In genomic region chr20:62832951-62833391, GRCh38 we compare ENCODE assay signal across 8 cellular contexts. TPM values are rescaled to one million over a fixed set of nuclear protein-coding genes. Genes with fewer than 3 reads are reported as not detected.
DNase-seq lines count a peak whose midpoint lies in the region; ATAC-seq and TF ChIP-seq lines count a peak whose summit lies in the region.

No MANE protein-coding gene starts in this region.

- peaks cover 9% of the 10 kb centered on the region for H3K4me1 Mint-ChIP-seq in activated CD8-positive, alpha-beta memory T cell treated with anti-CD3 and anti-CD28 coated beads, Interleukin-2, amount 10 ng/mL, durations not matched to agents 7 days and 5 days
- peaks cover 2% of the 10 kb centered on the region for H3K4me1 Mint-ChIP-seq in activated T-cell treated with anti-CD3 and anti-CD28 coated beads, Interleukin-2, amount 50 U/mL, for 24 hours (ENCODE audit: low read depth)

- ATAC-seq in activated CD8-positive, alpha-beta memory T cell treated with anti-CD3 and anti-CD28 coated beads, Interleukin-2, amount 10 ng/mL, durations not matched to agents 7 days and 5 days, result no peak
- ATAC-seq in HG03442 (IDR thresholded peaks at IDR 0.05; ENCODE audit: unreplicated experiment), result no peak

- no peak overlapping the region for H3K27ac Mint-ChIP-seq in activated CD8-positive, alpha-beta memory T cell treated with anti-CD3 and anti-CD28 coated beads, Interleukin-2, amount 10 ng/mL, durations not matched to agents 7 days and 5 days
- no peak overlapping the region for H3K27ac Mint-ChIP-seq in activated T-cell treated with anti-CD3 and anti-CD28 coated beads, Interleukin-2, amount 50 U/mL, for 24 hours

- no peaks in the 10 kb centered on the region for H3K36me3 Mint-ChIP-seq in activated CD8-positive, alpha-beta memory T cell treated with anti-CD3 and anti-CD28 coated beads, Interleukin-2, amount 10 ng/mL, durations not matched to agents 7 days and 5 days
- no peaks in the 10 kb centered on the region for H3K36me3 Mint-ChIP-seq in activated T-cell treated with anti-CD3 and anti-CD28 coated beads, Interleukin-2, amount 50 U/mL, for 24 hours (ENCODE audit: low read depth)

- H3K4me1 ChIP-seq in duodenal mucosa (ENCODE audit: control insufficient read depth in 1 of 2, insufficient read depth in 2 of 2, low read length in 2 of 2) (peaks cover 22 to 27% of the 10 kb centered on the region in 2 donors), transverse colon (peaks cover 20 to 35% (median 28%) of the 10 kb centered on the region in 4 donors)

- intact Hi-C loops in transverse colon (cut with DNase I; ENCODE audit: low total_unique reads), result no loop called here

- peak overlapping the region; percentile 35 to 51 for H3K9ac ChIP-seq in duodenal mucosa (ENCODE audit: low read depth in 1 of 2, low read length in 2 of 2)

- TF ChIP-seq CTCF in LNCaP clone FGC (IDR thresholded peaks at IDR 0.05; ENCODE audit: control insufficient read depth, extremely low read depth, insufficient read depth), result no peak
- no peak for TF ChIP-seq CTCF in transverse colon (IDR thresholded peaks at IDR 0.05)

- 30 to 40% methylated on average over 1 to 14 of the region's 14 CpGs for WGBS in transverse colon (ENCODE audit: low coverage in 1 of 2), 2 donors

- H3K4me3 ChIP-seq in LNCaP clone FGC (ENCODE audit: low read depth, low read length) (0 out of 2 replicates have a peak overlapping the region, but pooled peaks have one; percentile 11), duodenal mucosa (ENCODE audit: low read depth in 1 of 2, low read length in 2 of 2) (peak overlapping the region; percentile 33 to 50), transverse colon (peak overlapping the region in 1 of 4 donors; percentile 11)

- H3K4me3 Mint-ChIP-seq in activated CD8-positive, alpha-beta memory T cell treated with anti-CD3 and anti-CD28 coated beads, Interleukin-2, amount 10 ng/mL, durations not matched to agents 7 days and 5 days, result no peak overlapping the region
- H3K4me3 Mint-ChIP-seq in activated T-cell treated with anti-CD3 and anti-CD28 coated beads, Interleukin-2, amount 50 U/mL, for 24 hours, result no peak overlapping the region

- no peaks in the 10 kb centered on the region for H3K27me3 ChIP-seq in duodenal mucosa (ENCODE audit: control insufficient read depth in 1 of 2, insufficient read depth in 2 of 2, low read length in 2 of 2)
- H3K27me3 ChIP-seq in transverse colon, result peaks cover 13% of the 10 kb centered on the region

- H3K36me3 ChIP-seq in duodenal mucosa (ENCODE audit: control insufficient read depth in 1 of 2, insufficient read depth in 2 of 2, low read length in 2 of 2) (no peaks in the 10 kb centered on the region), transverse colon (no peaks in the 10 kb centered on the region)

- no peak for TF ChIP-seq POLR2A in transverse colon (IDR thresholded peaks at IDR 0.05)

- no peaks in the 10 kb centered on the region for H3K27me3 Mint-ChIP-seq in activated CD8-positive, alpha-beta memory T cell treated with anti-CD3 and anti-CD28 coated beads, Interleukin-2, amount 10 ng/mL, durations not matched to agents 7 days and 5 days
- no peaks in the 10 kb centered on the region for H3K27me3 Mint-ChIP-seq in activated T-cell treated with anti-CD3 and anti-CD28 coated beads, Interleukin-2, amount 50 U/mL, for 24 hours

- peak; percentile 45 for DNase-seq in activated CD8-positive, alpha-beta memory T cell treated with anti-CD3 and anti-CD28 coated beads, Interleukin-2, amount 50 U/mL, for 48 hours
- no peak for DNase-seq in activated CD8-positive, alpha-beta memory T cell treated with anti-CD3 and anti-CD28 coated beads, Interleukin-2, amount 10 ng/mL, durations not matched to agents 7 days and 5 days
- DNase-seq in LNCaP clone FGC (ENCODE audit: low read depth), result no peak
- DNase-seq in transverse colon, result peak; percentile 58
- DNase-seq in NK-92 (lab: John Stamatoyannopoulos, UW; ENCODE audit: unreplicated experiment), result no peak
- DNase-seq in activated T-cell treated with anti-CD3 and anti-CD28 coated beads, Interleukin-2, amount 50 U/mL, for 24 hours, result no peak

- no peaks in the 10 kb centered on the region for H3K9me3 ChIP-seq in duodenal mucosa (ENCODE audit: control insufficient read depth in 1 of 2, low read length in 2 of 2)
- no peaks in the 10 kb centered on the region for H3K9me3 ChIP-seq in transverse colon

- no peak for TF ChIP-seq EP300 in transverse colon (IDR thresholded peaks at IDR 0.05; ENCODE audit: low read depth)

- CTCF ChIA-PET in activated CD8-positive, alpha-beta memory T cell treated with anti-CD3 and anti-CD28 coated beads, Interleukin-2, amount 10 ng/mL, durations not matched to agents 7 days and 5 days (lab: Charles Lee), result interaction anchor here (1.3 kb wide), 1 partner anchor 12 kb away, joined by 3 read pairs; no protein-coding TSS in a partner anchor

- in situ Hi-C loops in transverse colon (cut with MboI; ENCODE audit: low pct_ligation_motif_present in 1 of 4, low pct_unique_long_range_greater_than_20kb in 1 of 4, low sequenced_read_pairs in 3 of 4), result no loop called here

- no peaks in the 10 kb centered on the region for H3K9me3 Mint-ChIP-seq in activated CD8-positive, alpha-beta memory T cell treated with anti-CD3 and anti-CD28 coated beads, Interleukin-2, amount 10 ng/mL, durations not matched to agents 7 days and 5 days (ENCODE audit: low read depth)
- no peaks in the 10 kb centered on the region for H3K9me3 Mint-ChIP-seq in activated T-cell treated with anti-CD3 and anti-CD28 coated beads, Interleukin-2, amount 50 U/mL, for 24 hours

- H3K27ac ChIP-seq in duodenal mucosa (ENCODE audit: low read depth, low read length) (no peak overlapping the region), transverse colon (peak overlapping the region; percentile 6 to 83 (median 75))

RNA-seq across cellular contexts. Expression of gene COL9A3, which starts 16.1 kb away (rescaled TPM):
- under 1 TPM in 1 of 2 experiments, not detected in 1; 0.45 TPM for total RNA-seq in activated CD8-positive, alpha-beta memory T cell treated with anti-CD3 and anti-CD28 coated beads, Interleukin-2, amount 10 ng/mL, durations not matched to agents 7 days and 5 days
- total RNA-seq in transverse colon, result 100 to 1,000 TPM in 1 of 4 donors, 10 to 100 TPM in 1, 1 to 10 TPM in 2; 6.0 to 223 (median 8.0) TPM

RNA-seq across cellular contexts. Expression of gene OGFR, which starts 28.3 kb away (rescaled TPM):
- total RNA-seq in activated CD8-positive, alpha-beta memory T cell treated with anti-CD3 and anti-CD28 coated beads, Interleukin-2, amount 10 ng/mL, durations not matched to agents 7 days and 5 days, result 10 to 100 TPM; 87.8 to 91.0 TPM
- total RNA-seq in transverse colon, result 100 to 1,000 TPM in 1 of 4 donors, 10 to 100 TPM in 3; 55.2 to 137 (median 71.1) TPM

RNA-seq across cellular contexts. Expression of gene TCFL5, which starts 28.7 kb away (rescaled TPM):
- total RNA-seq in activated CD8-positive, alpha-beta memory T cell treated with anti-CD3 and anti-CD28 coated beads, Interleukin-2, amount 10 ng/mL, durations not matched to agents 7 days and 5 days, result 1 to 10 TPM; 6.6 to 6.7 TPM
- 10 to 100 TPM in 1 of 4 donors, 1 to 10 TPM in 3; 5.2 to 19.9 (median 5.9) TPM for total RNA-seq in transverse colon

RNA-seq across cellular contexts. Expression of gene MRGBP, which starts 36.7 kb away (rescaled TPM):
- total RNA-seq in activated CD8-positive, alpha-beta memory T cell treated with anti-CD3 and anti-CD28 coated beads, Interleukin-2, amount 10 ng/mL, durations not matched to agents 7 days and 5 days, result 10 to 100 TPM; 16.9 to 17.4 TPM
- total RNA-seq in transverse colon, result 10 to 100 TPM; 10.8 to 13.0 (median 11.9) TPM

Comparison
In these comparisons a context has a peak if more than half of its experiments do, and no peak if none do; other contexts are left out.
1. DNase-seq: peak in activated CD8-positive, alpha-beta memory T cell treated with anti-CD3 and anti-CD28 coated beads, Interleukin-2, amount 50 U/mL, for 48 hours (single experiment) and transverse colon (single experiment); none in activated CD8-positive, alpha-beta memory T cell treated with anti-CD3 and anti-CD28 coated beads, Interleukin-2, amount 10 ng/mL, durations not matched to agents 7 days and 5 days (single experiment), LNCaP clone FGC (single experiment), NK-92 (single experiment) and activated T-cell treated with anti-CD3 and anti-CD28 coated beads, Interleukin-2, amount 50 U/mL, for 24 hours (single experiment).
2. RNA of gene COL9A3, which starts 16.1 kb away (total RNA-seq): 6.0 to 223 TPM in transverse colon; 0.45 TPM in activated CD8-positive, alpha-beta memory T cell treated with anti-CD3 and anti-CD28 coated beads, Interleukin-2, amount 10 ng/mL, durations not matched to agents 7 days and 5 days; every median in the first group is over 4 times any median in the second.